ENCODE assay signal across 8 cellular contexts in genomic region chr22:20857838-20858614, GRCh38. TPM values are rescaled to one million over a fixed set of nuclear protein-coding genes. Genes with fewer than 3 reads are reported as not detected.
DNase-seq lines count a peak whose midpoint lies in the region; ATAC-seq and TF ChIP-seq lines count a peak whose summit lies in the region.

No MANE protein-coding gene starts in this region.

- H3K4me1 ChIP-seq in Loucy (ENCODE audit: insufficient read depth, low read length, poor library complexity, severe bottlenecking), result peaks cover 35% of the 10 kb centered on the region

- H3K9me2 ChIP-seq in Loucy (replicated peaks; ENCODE audit: low read depth, low read length), result no peaks in the 10 kb centered on the region

- H3K9me3 ChIP-seq in Loucy (ENCODE audit: insufficient read depth, low read depth, low read length), result no peaks in the 10 kb centered on the region
- no peaks in the 10 kb centered on the region for H3K9me3 ChIP-seq in SK-N-MC (ENCODE audit: low read depth, low read length)

- peak overlapping the region; percentile 91 for H3K4me2 ChIP-seq in Loucy (ENCODE audit: low read depth, low read length, poor library complexity, severe bottlenecking)

- ATAC-seq in omental fat pad (ENCODE audit: low FRiP score), result peak; percentile 82

- peak overlapping the region; percentile 85 for H3K4me3 ChIP-seq in H7 (ENCODE audit: insufficient read depth, low read depth, low read length)
- H3K4me3 ChIP-seq in Loucy (ENCODE audit: low read length, poor library complexity, severe bottlenecking), result peak overlapping the region; percentile 88
- H3K4me3 ChIP-seq in SK-N-MC, result peak overlapping the region; percentile 98

- H3K36me3 ChIP-seq in H7 (replicated peaks; ENCODE audit: control insufficient read depth, insufficient read depth, low read length) (no peaks in the 10 kb centered on the region), Loucy (ENCODE audit: insufficient read depth, low read length) (no peaks in the 10 kb centered on the region), SK-N-MC (ENCODE audit: insufficient read depth, low read length) (no peaks in the 10 kb centered on the region)

- H3K27me3 ChIP-seq in H7 (ENCODE audit: control insufficient read depth, insufficient read depth, low read length) (no peaks in the 10 kb centered on the region), Loucy (ENCODE audit: insufficient read depth, low read length, poor library complexity, severe bottlenecking) (no peaks in the 10 kb centered on the region)

- peak overlapping the region; percentile 94 for H3K4me3 Mint-ChIP-seq in activated naive CD4-positive, alpha-beta T cell treated with anti-CD3 and anti-CD28 coated beads, Interleukin-2, amount 50 U/mL, for 24 hours
- peak overlapping the region; percentile 95 for H3K4me3 Mint-ChIP-seq in glutamatergic neuron (ENCODE audit: unreplicated experiment)

- DNase-seq in G401 (ENCODE audit: low spot score) (peak; percentile 83), H7 (peak; percentile 97), SK-N-MC (ENCODE audit: low read depth, low spot score) (peak; percentile 16), glutamatergic neuron (peak; percentile 96), omental fat pad (ENCODE audit: low spot score) (peak; percentile 60)

- peaks cover 48% of the 10 kb centered on the region for H3K4me1 Mint-ChIP-seq in activated naive CD4-positive, alpha-beta T cell treated with anti-CD3 and anti-CD28 coated beads, Interleukin-2, amount 50 U/mL, for 24 hours
- peaks cover 21% of the 10 kb centered on the region for H3K4me1 Mint-ChIP-seq in glutamatergic neuron (ENCODE audit: low read depth, unreplicated experiment)

- in situ Hi-C loops in G401 (cut with HindIII; ENCODE audit: low sequenced_read_pairs), result no loop called here

- H3K27ac ChIP-seq in SK-N-MC (no peak overlapping the region), temporal lobe (ENCODE audit: low read depth, low read length) (peak overlapping the region; percentile 66)

- TF ChIP-seq CTCF in Loucy (conservative IDR thresholded peaks at IDR 0.05; ENCODE audit: low read length) (no peak), glutamatergic neuron (IDR thresholded peaks at IDR 0.05; ENCODE audit: partially characterized antibody, unreplicated experiment) (no peak), omental fat pad (IDR thresholded peaks at IDR 0.05) (no peak)

- no peaks in the 10 kb centered on the region for H3K9me3 Mint-ChIP-seq in activated naive CD4-positive, alpha-beta T cell treated with anti-CD3 and anti-CD28 coated beads, Interleukin-2, amount 50 U/mL, for 24 hours
- H3K9me3 Mint-ChIP-seq in glutamatergic neuron (ENCODE audit: unreplicated experiment), result no peaks in the 10 kb centered on the region

- no peaks in the 10 kb centered on the region for H3F3A ChIP-seq in Loucy (ENCODE audit: low read depth)

- no peaks in the 10 kb centered on the region for H3K27me3 Mint-ChIP-seq in activated naive CD4-positive, alpha-beta T cell treated with anti-CD3 and anti-CD28 coated beads, Interleukin-2, amount 50 U/mL, for 24 hours
- H3K27me3 Mint-ChIP-seq in glutamatergic neuron (ENCODE audit: unreplicated experiment), result peaks cover 12% of the 10 kb centered on the region

- H3K79me2 ChIP-seq in Loucy (ENCODE audit: insufficient read depth, low read length), result peaks cover 75% of the 10 kb centered on the region

- H3K9ac ChIP-seq in Loucy (ENCODE audit: low read depth, low read length, poor library complexity, severe bottlenecking), result peak overlapping the region; percentile 77
- H3K9ac ChIP-seq in SK-N-MC (ENCODE audit: insufficient read length), result peak overlapping the region; percentile 80

- H2AFZ ChIP-seq in Loucy (ENCODE audit: low read length), result peak overlapping the region; percentile 47; the same call in 1 of the 2 replicates

- peak overlapping the region; percentile 86 for H3K27ac Mint-ChIP-seq in activated naive CD4-positive, alpha-beta T cell treated with anti-CD3 and anti-CD28 coated beads, Interleukin-2, amount 50 U/mL, for 24 hours
- H3K27ac Mint-ChIP-seq in glutamatergic neuron (ENCODE audit: unreplicated experiment), result peak overlapping the region; percentile 87

- H3K36me3 Mint-ChIP-seq in activated naive CD4-positive, alpha-beta T cell treated with anti-CD3 and anti-CD28 coated beads, Interleukin-2, amount 50 U/mL, for 24 hours, result peaks cover 2% of the 10 kb centered on the region
- H3K36me3 Mint-ChIP-seq in glutamatergic neuron (ENCODE audit: unreplicated experiment), result no peaks in the 10 kb centered on the region

- H4K20me1 ChIP-seq in Loucy (ENCODE audit: insufficient read depth, low read length, poor library complexity, severe bottlenecking), result peaks cover 45% of the 10 kb centered on the region

RNA-seq across cellular contexts. Expression of gene PI4KA, which starts 0.6 kb away (rescaled TPM):
- total RNA-seq in G401 (2014; rRNA removed; shearing (Covaris generic)), result 34.3 and 37.2 TPM in 2 replicates
- total RNA-seq in H7 (2014; rRNA removed; shearing (Covaris generic)), result 28.4 and 28.5 TPM in 2 replicates
- total RNA-seq in glutamatergic neuron (ENCODE audit: unreplicated experiment) (165 TPM), omental fat pad (10 to 100 TPM; 62.1 to 97.2 (median 86.9) TPM), temporal lobe (67.1 TPM)

RNA-seq across cellular contexts. Expression of gene SNAP29, which starts 0.8 kb away (rescaled TPM):
- total RNA-seq in G401 (2014; rRNA removed; shearing (Covaris generic)), result 8.3 and 16.4 TPM in 2 replicates
- total RNA-seq in H7 (2014; rRNA removed; shearing (Covaris generic)), result 4.3 TPM in 2 replicates
- total RNA-seq in glutamatergic neuron (ENCODE audit: unreplicated experiment) (22.9 TPM), omental fat pad (10 to 100 TPM; 17.2 to 25.1 (median 20.1) TPM), temporal lobe (7.1 TPM)

RNA-seq across cellular contexts. Expression of gene CRKL, which starts 59.2 kb away (rescaled TPM):
- total RNA-seq in G401 (2014; rRNA removed; shearing (Covaris generic)), result 30.7 and 33.9 TPM in 2 replicates
- total RNA-seq in H7 (2014; rRNA removed; shearing (Covaris generic)), result 70.6 and 71.5 TPM in 2 replicates
- total RNA-seq in glutamatergic neuron (ENCODE audit: unreplicated experiment) (59.6 TPM), omental fat pad (10 to 100 TPM; 37.9 to 51.6 (median 45.4) TPM), temporal lobe (44.5 TPM)

Comparison
In these comparisons a context has a peak if more than half of its experiments do, and no peak if none do; other contexts are left out.
1. DNase-seq: peak in every context shown above with its lines; median percentile 97 in H7; 96 in glutamatergic neuron; 83 in G401; 60 in omental fat pad; 16 in SK-N-MC.